Comparison of ENCODE assay signal across 18 cellular contexts in genomic region chr1:201264072-201264471, GRCh38. TPM values are rescaled to one million over a fixed set of nuclear protein-coding genes. Genes with fewer than 3 reads are reported as not detected.
"Had no signal": no experiment of that assay in that cellular context is flagged by ENCODE, and none has a peak within 500 bp of the region (broad histone marks: within the 10 kb centered on the region; RNA-seq: fewer than 3 reads in every experiment).

No MANE protein-coding gene starts in this region.

- ATAC-seq: pancreas, T-cell had no signal

- H3K36me3 ChIP-seq: brain microvascular endothelial cell, pancreas had no signal

- FAIRE-seq: pancreas had no signal

- H3K27me3 ChIP-seq: brain microvascular endothelial cell, pancreas had no signal

- H3K27ac Mint-ChIP-seq: activated T-helper 1 cell treated with anti-CD3 and anti-CD28 coated beads, Interleukin-12 subunit alpha, Interleukin-12 subunit beta, Interleukin-2, Interleukin-4 antibody, amounts not matched to agents 30 ng/mL and 10 ng/mL and 1 ng/mL, durations not matched to agents 14 hours and 24 hours and 36 hours; T-cell had no signal

- H3K4me1 ChIP-seq: pancreas had no signal

- H3K4me3 Mint-ChIP-seq: activated T-helper 1 cell treated with anti-CD3 and anti-CD28 coated beads, Interleukin-12 subunit alpha, Interleukin-12 subunit beta, Interleukin-2, Interleukin-4 antibody, amounts not matched to agents 30 ng/mL and 10 ng/mL and 1 ng/mL, durations not matched to agents 14 hours and 24 hours and 36 hours; T-cell had no signal

- H3K36me3 Mint-ChIP-seq: T-cell had no signal

- H3K4me3 ChIP-seq: pancreas had no signal

- H3K9me3 ChIP-seq: pancreas had no signal

- DNase-seq: activated CD4-positive, alpha-beta T cell treated with anti-CD3 and anti-CD28 coated beads for 1 hour; activated CD4-positive, alpha-beta T cell treated with anti-CD3 and anti-CD28 coated beads, Interleukin-2, amount 50 U/mL, for 4 hours; activated naive CD4-positive, alpha-beta T cell treated with Interleukin-2 at 50 U/mL for 16 hours; anterior cingulate cortex; brain microvascular endothelial cell; cerebellar nuclear complex; effector memory CD4-positive, alpha-beta T cell; foreskin melanocyte; midbrain; stimulated activated CD4-positive, alpha-beta T cell treated with anti-CD3 and anti-CD28 coated beads, Interleukin-4, amount 100 ng/mL, for 4 hours; stimulated activated CD8-positive, alpha-beta memory T cell treated with anti-CD3 and anti-CD28 coated beads, Interleukin-4, amount 100 ng/mL, for 48 hours; stimulated activated naive CD4-positive, alpha-beta T cell treated with Interleukin-2 at 50 U/mL for 16 hours; T1000; trophoblast cell had no signal

- H3K27ac ChIP-seq: brain microvascular endothelial cell, pancreas had no signal

- H3K9me3 Mint-ChIP-seq: activated T-helper 1 cell treated with anti-CD3 and anti-CD28 coated beads, Interleukin-12 subunit alpha, Interleukin-12 subunit beta, Interleukin-2, Interleukin-4 antibody, amounts not matched to agents 30 ng/mL and 10 ng/mL and 1 ng/mL, durations not matched to agents 14 hours and 24 hours and 36 hours; T-cell had no signal

RNA-seq across cellular contexts. Expression of gene PKP1, which starts 19.2 kb away (rescaled TPM):
- total RNA-seq: activated T-helper 1 cell treated with anti-CD3 and anti-CD28 coated beads, Interleukin-12 subunit alpha, Interleukin-12 subunit beta, Interleukin-2, Interleukin-4 antibody, amounts not matched to agents 30 ng/mL and 10 ng/mL and 1 ng/mL, durations not matched to agents 14 hours and 24 hours and 36 hours; liver had no signal
